Comparison of ENCODE assay signal across 8 cellular contexts in the genomic region with DNA sequence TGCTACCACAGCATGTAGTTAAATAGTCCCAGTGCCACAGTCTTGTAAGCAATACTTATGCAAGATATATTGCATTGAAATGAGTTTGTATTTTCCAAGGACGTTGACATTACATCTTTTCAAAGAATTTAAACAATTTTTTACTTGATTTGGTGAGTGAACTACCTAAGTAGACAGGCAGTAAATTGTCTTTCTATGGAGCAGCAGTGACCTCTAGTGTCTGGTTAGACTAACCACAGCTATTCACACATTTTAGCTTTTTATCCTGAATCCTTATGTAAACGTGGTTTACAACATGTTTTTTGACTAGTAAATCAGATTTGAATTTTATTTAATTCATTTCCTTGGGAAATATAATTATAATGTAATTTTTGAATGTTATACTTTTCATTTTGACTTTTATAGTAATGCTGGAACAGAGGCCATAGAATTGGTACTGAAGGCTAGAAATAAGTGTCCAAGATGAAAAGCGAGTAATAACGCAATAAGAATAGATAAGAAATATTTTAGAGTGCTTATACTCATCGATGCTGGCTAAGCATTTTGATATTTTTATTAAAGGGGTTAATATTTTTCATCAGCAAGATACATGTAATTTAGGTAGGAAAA. TPM values are rescaled to one million over a fixed set of nuclear protein-coding genes. Genes with fewer than 3 reads are reported as not detected.
DNase-seq lines count a peak whose midpoint lies in the region; ATAC-seq and TF ChIP-seq lines count a peak whose summit lies in the region.

No MANE protein-coding gene starts in this region.

- no peak overlapping the region for H3K4me3 Mint-ChIP-seq in GM23338
- H3K4me3 Mint-ChIP-seq in activated CD4-positive, alpha-beta memory T cell treated with anti-CD3 and anti-CD28 coated beads for 36 hours, result no peak overlapping the region

- H3K4me1 ChIP-seq in GM23338 (ENCODE audit: insufficient read depth) (peaks cover 29% of the 10 kb centered on the region), sigmoid colon (peaks cover 0 to 12% (median 3%) of the 10 kb centered on the region in 4 donors)

- H3K4me3 ChIP-seq in GM23338 (no peak overlapping the region), sigmoid colon (no peak overlapping the region)

- no peaks in the 10 kb centered on the region for H3K9me3 ChIP-seq in sigmoid colon

- CTCF ChIA-PET in activated CD4-positive, alpha-beta memory T cell treated with anti-CD3 and anti-CD28 coated beads for 36 hours (lab: Charles Lee), result interaction anchor here (0.5 to 1.9 kb wide), 2 partner anchors 14 to 357 kb away, joined by 3 to 7 read pairs; no protein-coding TSS in a partner anchor

- no peak overlapping the region for H3K4me2 ChIP-seq in GM23338

- POLR2A ChIA-PET in activated CD4-positive, alpha-beta memory T cell treated with anti-CD3 and anti-CD28 coated beads for 36 hours (lab: Charles Lee), result no interaction called here

- peak; percentile 38 for ATAC-seq in GM23338

- no peaks in the 10 kb centered on the region for H4K20me1 ChIP-seq in GM23338 (replicated peaks; ENCODE audit: insufficient read depth)

- peak; percentile 84 to 98 for TF ChIP-seq CTCF in GM23338 (conservative IDR thresholded peaks at IDR 0.05; ENCODE audit: low read depth in 2 of 2)
- TF ChIP-seq CTCF in LNCAP (IDR thresholded peaks at IDR 0.05), result peak; percentile 92
- peak; percentile 26 to 75 (median 58) for TF ChIP-seq CTCF in sigmoid colon (IDR thresholded peaks at IDR 0.05)

- no peak for TF ChIP-seq POLR2A in sigmoid colon (IDR thresholded peaks at IDR 0.05)

- H3K36me3 ChIP-seq in GM23338 (ENCODE audit: insufficient read depth), result no peaks in the 10 kb centered on the region
- H3K36me3 ChIP-seq in sigmoid colon, result no peaks in the 10 kb centered on the region

- 32 to 35% methylated on average over 5 of the region's 5 CpGs for WGBS in sigmoid colon, 2 donors

- H3K27ac Mint-ChIP-seq in GM23338, result peak overlapping the region; percentile 76
- H3K27ac Mint-ChIP-seq in activated CD4-positive, alpha-beta memory T cell treated with anti-CD3 and anti-CD28 coated beads for 36 hours, result no peak overlapping the region

- DNase-seq in SIG-M5 treated with dmso at 0.1 percent for 504 hours (lab: John Stamatoyannopoulos, UW; ENCODE audit: unreplicated experiment) (peak; percentile 51), SIG-M5 (lab: John Stamatoyannopoulos, UW) (no peak), GM23338 (ENCODE audit: low spot score) (peak; percentile 73), SW480 (ENCODE audit: low spot score) (peak; percentile 53), foreskin melanocyte (peak; percentile 30), sigmoid colon (no peak)
- DNase-seq in activated CD4-positive, alpha-beta memory T cell treated with anti-CD3 and anti-CD28 coated beads for 36 hours, result no peak

- H3K27me3 ChIP-seq in GM23338 (ENCODE audit: insufficient read depth) (peaks cover 35% of the 10 kb centered on the region), sigmoid colon (peaks cover 0 to 42% (median 0%) of the 10 kb centered on the region in 3 donors)

- no peaks in the 10 kb centered on the region for H3K79me2 ChIP-seq in GM23338 (replicated peaks; ENCODE audit: insufficient read depth)

- no peak overlapping the region for H2AFZ ChIP-seq in GM23338

- peaks cover 18% of the 10 kb centered on the region for H3K27me3 Mint-ChIP-seq in GM23338 (ENCODE audit: insufficient read depth, low read depth, poor library complexity)
- H3K27me3 Mint-ChIP-seq in activated CD4-positive, alpha-beta memory T cell treated with anti-CD3 and anti-CD28 coated beads for 36 hours, result peaks cover 30% of the 10 kb centered on the region

- no peaks in the 10 kb centered on the region for H3K36me3 Mint-ChIP-seq in GM23338 (ENCODE audit: low read depth)
- no peaks in the 10 kb centered on the region for H3K36me3 Mint-ChIP-seq in activated CD4-positive, alpha-beta memory T cell treated with anti-CD3 and anti-CD28 coated beads for 36 hours

- no peaks in the 10 kb centered on the region for H3K9me3 Mint-ChIP-seq in GM23338
- no peaks in the 10 kb centered on the region for H3K9me3 Mint-ChIP-seq in activated CD4-positive, alpha-beta memory T cell treated with anti-CD3 and anti-CD28 coated beads for 36 hours

- no peaks in the 10 kb centered on the region for H3F3A ChIP-seq in GM23338 (replicated peaks; ENCODE audit: low read depth)

- H3K27ac ChIP-seq in GM23338 (ENCODE audit: low read depth), result no peak overlapping the region
- H3K27ac ChIP-seq in sigmoid colon, result no peak overlapping the region

- H3K4me1 Mint-ChIP-seq in GM23338, result peaks cover 38% of the 10 kb centered on the region
- H3K4me1 Mint-ChIP-seq in activated CD4-positive, alpha-beta memory T cell treated with anti-CD3 and anti-CD28 coated beads for 36 hours (ENCODE audit: low read depth), result no peaks in the 10 kb centered on the region

- H3K9me2 ChIP-seq in GM23338 (ENCODE audit: insufficient read depth), result no peaks in the 10 kb centered on the region

- no peak for TF ChIP-seq EP300 in sigmoid colon (IDR thresholded peaks at IDR 0.05)

- intact Hi-C loops in sigmoid colon (cut with DNase I), result no loop called here
- intact Hi-C loops in activated CD4-positive, alpha-beta memory T cell treated with anti-CD3 and anti-CD28 coated beads for 36 hours (cut with micrococcal nuclease), result loop anchor here (1.0 to 10.0 kb wide), 3 partner anchors 589 to 843 kb away; no protein-coding TSS in a partner anchor

TF ChIP-seq in GM23338, 12 proteins besides CTCF, POLR2A, EP300 and RAD21:
- TF ChIP-seq ZNF114 (CRISPR knock-in tag; IDR thresholded peaks at IDR 0.05), result no peak
- TF ChIP-seq NANOG (IDR thresholded peaks at IDR 0.05; ENCODE audit: borderline replicate concordance), result no peak
- no peak for TF ChIP-seq EZH2 (IDR thresholded peaks at IDR 0.05; ENCODE audit: low read depth, unreplicated experiment)
- no peak for TF ChIP-seq POLR2AphosphoS5 (IDR thresholded peaks at IDR 0.05; ENCODE audit: low read depth)
TF ChIP-seq in GM23338: peak in this region for 0.

RNA-seq across cellular contexts. Expression of gene LRRTM3, which starts 5.6 kb away (rescaled TPM):
- total RNA-seq in GM23338 (2014; rRNA removed; shearing (Covaris generic)), result 0.21 and 1.0 TPM in 2 replicates
- polyA plus RNA-seq in GM23338 (2016; fragmentation: Nextera tagmentation; extraction: Ambion mirVana) (0.23 and 0.37 TPM in 2 replicates), sigmoid colon (under 1 TPM in 1 of 3 donors, not detected in 2; 0.09 TPM)
- total RNA-seq in sigmoid colon, result under 1 TPM in 2 of 4 donors, not detected in 2; 0.14 to 0.16 TPM
- not detected for total RNA-seq in activated CD4-positive, alpha-beta memory T cell treated with anti-CD3 and anti-CD28 coated beads for 36 hours

Comparison
In these comparisons a context has a peak if more than half of its experiments do, and no peak if none do; other contexts are left out.
1. DNase-seq: peak in SIG-M5 treated with dmso at 0.1 percent for 504 hours (single experiment), GM23338 (single experiment), SW480 (single experiment) and foreskin melanocyte (single experiment); none in SIG-M5 (single experiment), sigmoid colon (single experiment) and activated CD4-positive, alpha-beta memory T cell treated with anti-CD3 and anti-CD28 coated beads for 36 hours (single experiment).
2. Peak in every context shown above with its lines, with median percentiles within 50 percentile points of each other: CTCF ChIP-seq.